In the genomic region with DNA sequence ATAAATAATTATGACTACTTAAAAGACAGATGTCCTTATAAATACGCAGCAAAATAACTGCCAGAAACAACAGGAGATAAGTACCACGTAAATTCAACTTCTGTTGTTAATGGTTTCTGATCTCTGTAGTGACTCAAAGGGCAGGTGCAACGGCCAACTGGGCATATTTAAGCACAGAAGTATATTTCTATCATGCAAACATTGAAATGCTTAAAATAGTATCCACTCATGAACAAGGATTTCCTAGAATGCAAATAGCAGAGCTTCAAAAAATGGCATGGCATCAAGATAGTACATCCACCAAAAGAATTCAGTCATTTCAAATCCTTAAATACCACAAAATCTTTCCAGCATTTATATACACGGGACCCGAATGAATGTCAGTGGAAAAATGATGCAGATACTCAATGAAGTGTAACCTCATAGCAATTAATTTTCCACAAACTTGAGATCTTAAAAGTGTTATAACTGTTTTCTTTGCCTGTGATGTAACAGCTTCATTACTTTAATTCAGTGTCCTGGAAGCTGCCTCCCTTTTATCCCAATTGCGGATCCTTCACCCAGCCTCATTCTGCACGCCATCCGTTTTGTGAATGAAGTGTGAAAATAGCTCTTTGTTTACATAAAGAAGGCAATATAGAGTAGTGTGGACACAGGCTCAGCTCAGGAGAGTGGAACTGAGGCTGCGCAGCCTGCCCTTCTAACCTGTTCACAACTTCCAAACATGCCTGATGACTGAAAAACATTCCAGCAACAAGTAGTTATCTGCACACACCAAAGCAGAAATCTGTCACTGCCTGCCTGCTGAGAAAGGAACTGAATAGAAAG, we compare ENCODE assay signal across 1 cellular context.
TF ChIP-seq lines count a peak whose summit lies in the region.

No MANE protein-coding gene starts in this region.

TF ChIP-seq in SK-N-SH treated with all-trans-retinoic acid at 6 μM for 48 hours, 23 proteins besides CTCF, POLR2A, EP300 and RAD21 (continued from another document):
- TF ChIP-seq ISL1 (CRISPR knock-in tag; IDR thresholded peaks at IDR 0.05): no peak
- no peak for TF ChIP-seq CSDC2 (CRISPR knock-in tag; IDR thresholded peaks at IDR 0.05)
- no peak for TF ChIP-seq TSHZ2 (CRISPR knock-in tag; IDR thresholded peaks at IDR 0.05)
- no peak for TF ChIP-seq ZNF565 (CRISPR knock-in tag; conservative IDR thresholded peaks at IDR 0.05; ENCODE audit: low read depth)
- no peak for TF ChIP-seq ZNF8 (CRISPR knock-in tag; IDR thresholded peaks at IDR 0.05)
- no peak for TF ChIP-seq PATZ1 (CRISPR knock-in tag; IDR thresholded peaks at IDR 0.05; ENCODE audit: borderline replicate concordance)
- TF ChIP-seq ARNTL (CRISPR knock-in tag; IDR thresholded peaks at IDR 0.05; ENCODE audit: borderline replicate concordance, low read depth): no peak
- no peak for TF ChIP-seq GLIS3 (CRISPR knock-in tag; IDR thresholded peaks at IDR 0.05)
- no peak for TF ChIP-seq SNAI2 (CRISPR knock-in tag; IDR thresholded peaks at IDR 0.05)
- TF ChIP-seq, protein P1, sequence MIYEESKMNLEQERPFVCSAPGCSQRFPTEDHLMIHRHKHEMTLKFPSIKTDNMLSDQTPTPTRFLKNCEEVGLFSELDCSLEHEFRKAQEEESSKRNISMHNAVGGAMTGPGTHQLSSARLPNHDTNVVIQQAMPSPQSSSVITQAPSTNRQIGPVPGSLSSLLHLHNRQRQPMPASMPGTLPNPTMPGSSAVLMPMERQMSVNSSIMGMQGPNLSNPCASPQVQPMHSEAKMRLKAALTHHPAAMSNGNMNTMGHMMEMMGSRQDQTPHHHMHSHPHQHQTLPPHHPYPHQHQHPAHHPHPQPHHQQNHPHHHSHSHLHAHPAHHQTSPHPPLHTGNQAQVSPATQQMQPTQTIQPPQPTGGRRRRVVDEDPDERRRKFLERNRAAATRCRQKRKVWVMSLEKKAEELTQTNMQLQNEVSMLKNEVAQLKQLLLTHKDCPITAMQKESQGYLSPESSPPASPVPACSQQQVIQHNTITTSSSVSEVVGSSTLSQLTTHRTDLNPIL (CRISPR knock-in tag; IDR thresholded peaks at IDR 0.05; ENCODE audit: low read depth): no peak
TF ChIP-seq in SK-N-SH treated with all-trans-retinoic acid at 6 μM for 48 hours: peak in this region for 0.
